Comparison of ENCODE assay signal across 8 cellular contexts in the genomic region with DNA sequence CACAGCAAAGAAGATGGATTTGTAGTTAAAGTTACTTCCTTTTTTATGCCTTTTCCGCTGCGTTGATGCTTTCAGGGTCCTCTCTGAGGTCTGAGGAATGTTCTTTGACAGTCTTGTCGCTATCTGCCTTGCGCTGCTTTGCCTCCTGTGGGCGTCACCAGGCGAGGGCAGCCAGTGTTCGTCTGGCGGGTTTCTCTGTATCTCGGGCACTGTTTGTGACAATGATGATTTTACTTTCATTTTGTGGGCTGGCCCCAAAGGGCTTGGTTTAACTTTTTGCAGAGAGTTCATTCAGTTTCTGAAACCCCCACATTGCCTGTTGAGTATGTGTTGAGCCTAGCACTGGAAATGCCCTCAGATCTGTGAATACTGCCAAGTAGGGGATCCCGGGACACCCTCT.
DNase-seq lines count a peak whose midpoint lies in the region; ATAC-seq and TF ChIP-seq lines count a peak whose summit lies in the region.

No MANE protein-coding gene starts in this region.

- peak; percentile 86 for DNase-seq in activated CD8-positive, alpha-beta memory T cell treated with anti-CD3 and anti-CD28 coated beads for 24 hours
- DNase-seq in fibroblast of pulmonary artery (ENCODE audit: low read depth), result no peak
- DNase-seq in stimulated activated CD4-positive, alpha-beta T cell treated with anti-CD3 and anti-CD28 coated beads, Interleukin-4, amount 100 ng/mL, for 48 hours (ENCODE audit: low read depth in 2 of 2), result peak; percentile 56 to 58
- DNase-seq in NCI-H226, result no peak
- no peak for DNase-seq in SKM-1 treated with dmso at 0.1 percent for 144 hours (lab: John Stamatoyannopoulos, UW; ENCODE audit: unreplicated experiment)
- no peak for DNase-seq in AG08396 (ENCODE audit: low spot score)

- no peak for TF ChIP-seq CTCF in fibroblast of pulmonary artery (IDR thresholded peaks at IDR 0.05; ENCODE audit: low read length, missing control alignments)

- ATAC-seq in GM19324 (IDR thresholded peaks at IDR 0.05; ENCODE audit: low FRiP score, unreplicated experiment) (peak; percentile 82), HG03442 (IDR thresholded peaks at IDR 0.05; ENCODE audit: unreplicated experiment) (peak; percentile 76)

- peak overlapping the region; percentile 31 for H3K4me3 ChIP-seq in fibroblast of pulmonary artery (replicated peaks; ENCODE audit: low read depth, low read length)

Comparison
In these comparisons a context has a peak if more than half of its experiments do, and no peak if none do; other contexts are left out.
1. DNase-seq: peak in activated CD8-positive, alpha-beta memory T cell treated with anti-CD3 and anti-CD28 coated beads for 24 hours (single experiment) and stimulated activated CD4-positive, alpha-beta T cell treated with anti-CD3 and anti-CD28 coated beads, Interleukin-4, amount 100 ng/mL, for 48 hours (2 of 2); none in fibroblast of pulmonary artery (single experiment), NCI-H226 (single experiment), SKM-1 treated with dmso at 0.1 percent for 144 hours (single experiment) and AG08396 (single experiment).